ENCODE assay signal across 17 cellular contexts in the genomic region with DNA sequence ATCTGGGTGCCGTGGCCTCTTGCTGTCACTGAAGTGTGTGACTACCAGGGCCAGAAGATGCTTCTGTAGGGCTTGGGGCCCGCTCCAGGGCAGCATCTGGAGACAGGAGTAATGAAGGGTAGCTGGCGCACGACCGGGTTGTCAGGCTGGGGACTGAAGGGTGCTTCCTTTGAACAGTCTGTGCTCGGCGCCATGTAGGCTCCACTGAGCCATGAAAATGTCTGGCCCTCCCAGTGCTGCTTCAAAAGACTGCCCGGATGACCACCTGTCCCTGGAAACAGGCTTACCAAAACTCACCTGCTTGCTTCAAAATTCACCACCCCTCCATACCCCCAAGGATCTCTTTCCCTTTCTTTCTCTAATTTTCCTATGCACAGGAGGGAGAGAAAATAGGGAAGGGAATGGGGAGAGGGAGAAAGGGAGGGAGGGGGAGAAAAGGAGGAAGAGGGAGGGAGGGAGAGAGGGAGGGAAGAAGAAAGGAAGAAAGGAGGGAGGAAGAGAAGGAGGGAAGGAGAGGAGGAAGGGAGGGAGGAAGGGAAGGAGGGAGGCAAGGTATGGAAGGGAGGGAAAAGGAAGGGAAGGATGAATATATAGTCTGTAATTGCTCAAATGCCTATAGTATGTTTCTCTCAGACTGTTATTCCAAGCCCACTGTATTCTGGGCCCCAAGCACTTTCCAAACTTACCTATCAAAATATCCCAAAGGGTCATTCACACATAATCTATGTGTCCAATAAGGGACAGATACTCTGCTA. TPM values are rescaled to one million over a fixed set of nuclear protein-coding genes. Genes with fewer than 3 reads are reported as not detected.
A peak's percentile ranks its signal among the peaks of the same experiment; 100 is the strongest.
DNase-seq lines count a peak whose midpoint lies in the region; ATAC-seq and TF ChIP-seq lines count a peak whose summit lies in the region.
"Had no signal": no experiment of that assay in that cellular context is flagged by ENCODE, and none has a peak within 500 bp of the region (broad histone marks: within the 10 kb centered on the region; RNA-seq: fewer than 3 reads in every experiment).

No MANE protein-coding gene starts in this region.

- no peak overlapping the region for H3K14ac ChIP-seq in IMR-90 (replicated peaks; ENCODE audit: low read depth, low read length)

- no peaks in the 10 kb centered on the region for H3K4me1 Mint-ChIP-seq in nephron
- peaks cover 25% of the 10 kb centered on the region for H3K4me1 Mint-ChIP-seq in glutamatergic neuron (ENCODE audit: low read depth, unreplicated experiment)

- peak overlapping the region; percentile 35; the same call in 1 of the 2 replicates for H2AK5ac ChIP-seq in IMR-90 (ENCODE audit: low read depth, low read length)

- peak; percentile 67 for DNase-seq in DMS79 (lab: John Stamatoyannopoulos, UW)
- DNase-seq in IMR-90 = no peak
- DNase-seq in cerebellum (ENCODE audit: low spot score) = peak; percentile 25
- DNase-seq in HAP-1 (ENCODE audit: low spot score in 2 of 2) = no peak
- no peak for DNase-seq in NCI-H446 treated with DMSO at 0.1 percent for 48 hours (lab: John Stamatoyannopoulos, UW)
- no peak for DNase-seq in glutamatergic neuron
- DNase-seq: 8988T; C1 segment of cervical spinal cord; Calu3; CD4-positive, alpha-beta T cell; DMS 273 treated with DMSO at 0.1 percent for 48 hours; EL; GDM1 had no signal

- intact Hi-C loops in IMR-90 (cut with micrococcal nuclease) = no loop called here

- no peak overlapping the region for H4K91ac ChIP-seq in IMR-90 (ENCODE audit: insufficient read depth, low read depth, low read length)

- no peak for TF ChIP-seq POLR2A in IMR-90 (IDR thresholded peaks at IDR 0.05; ENCODE audit: low read depth, low read length)

- H3K36me3 ChIP-seq in IMR-90 (ENCODE audit: control insufficient read depth, insufficient read depth, low read length) = no peaks in the 10 kb centered on the region
- H3K36me3 ChIP-seq in HAP-1 (replicated peaks) = no peaks in the 10 kb centered on the region

- TF ChIP-seq RAD21 in IMR-90 (IDR thresholded peaks at IDR 0.05; ENCODE audit: low read length) = no peak

- CTCF ChIA-PET in IMR-90 (lab: Yijun Ruan, JAX) = no interaction called here

- H3K56ac ChIP-seq in IMR-90 (ENCODE audit: extremely low read depth, insufficient read depth, low read length) = no peak overlapping the region

- peaks cover 8% of the 10 kb centered on the region for H3K9me1 ChIP-seq in IMR-90 (ENCODE audit: insufficient read depth, low read length)

- H3K4me1 ChIP-seq in IMR-90 (ENCODE audit: control insufficient read depth, insufficient read depth, low read length) (peaks cover 10% of the 10 kb centered on the region), HAP-1 (no peaks in the 10 kb centered on the region)

- no peak overlapping the region for H3K4me2 ChIP-seq in IMR-90 (ENCODE audit: low read depth, low read length)

- H3K4me3 Mint-ChIP-seq in nephron (no peak overlapping the region), glutamatergic neuron (ENCODE audit: unreplicated experiment) (no peak overlapping the region)
- H3K4me3 Mint-ChIP-seq: CD4-positive, alpha-beta T cell had no signal

- no peak overlapping the region for H3K23ac ChIP-seq in IMR-90 (ENCODE audit: low read depth, low read length)

- H3K9me3 Mint-ChIP-seq in nephron (no peaks in the 10 kb centered on the region), glutamatergic neuron (ENCODE audit: unreplicated experiment) (peaks cover 2% of the 10 kb centered on the region)
- H3K9me3 Mint-ChIP-seq: CD4-positive, alpha-beta T cell had no signal

- BruUV-seq in IMR-90 (replicated peaks; lab: Mats Ljungman, UMichigan) = no TSS peak

- H3K27ac Mint-ChIP-seq in nephron (peak overlapping the region in 2 of 3 experiments; percentile 0 to 5), glutamatergic neuron (ENCODE audit: unreplicated experiment) (no peak overlapping the region)
- H3K27ac Mint-ChIP-seq: CD4-positive, alpha-beta T cell had no signal

- H3K4ac ChIP-seq in IMR-90 (ENCODE audit: low read depth, low read length) = no peak overlapping the region

- H4K20me1 ChIP-seq in IMR-90 (ENCODE audit: insufficient read depth, low read length) = no peaks in the 10 kb centered on the region

- TF ChIP-seq CTCF in IMR-90 (conservative IDR thresholded peaks at IDR 0.05; ENCODE audit: low read depth, low read length) (no peak), nephron (IDR thresholded peaks at IDR 0.05; ENCODE audit: unreplicated experiment in 3 of 3) (no peak), glutamatergic neuron (IDR thresholded peaks at IDR 0.05; ENCODE audit: partially characterized antibody, unreplicated experiment) (no peak)

- no peaks in the 10 kb centered on the region for H3K79me1 ChIP-seq in IMR-90 (ENCODE audit: low read depth in 1 of 2, low read length in 2 of 2)

- peaks cover 2% of the 10 kb centered on the region; the same call in 1 of the 2 replicates for H3K27me3 ChIP-seq in IMR-90 (ENCODE audit: control insufficient read depth, insufficient read depth, low read length)
- no peaks in the 10 kb centered on the region for H3K27me3 ChIP-seq in HAP-1 (ENCODE audit: low read depth)

- H3K9me3 ChIP-seq in IMR-90 (ENCODE audit: control insufficient read depth, insufficient read depth, low read length) (no peaks in the 10 kb centered on the region), HAP-1 (no peaks in the 10 kb centered on the region)

- no peak overlapping the region for H2BK15ac ChIP-seq in IMR-90 (ENCODE audit: low read depth, low read length)

- no peak overlapping the region for H3K18ac ChIP-seq in IMR-90 (ENCODE audit: low read depth, low read length)

- no peak overlapping the region for H2BK5ac ChIP-seq in IMR-90 (ENCODE audit: low read depth, low read length, poor library complexity, severe bottlenecking)

- H3K27me3 Mint-ChIP-seq in nephron (ENCODE audit: low read depth) = no peaks in the 10 kb centered on the region
- H3K27me3 Mint-ChIP-seq in glutamatergic neuron (ENCODE audit: unreplicated experiment) = no peaks in the 10 kb centered on the region

- dilution Hi-C loops in IMR-90 (cut with HindIII; ENCODE audit: low sequenced_read_pairs, unreplicated experiment) = no loop called here

- no peak overlapping the region for H2AK9ac ChIP-seq in IMR-90 (replicated peaks; ENCODE audit: low read depth, low read length, poor library complexity)

- no peak overlapping the region for H3K27ac ChIP-seq in IMR-90 (ENCODE audit: insufficient read depth, low read length)

- 100% methylated on average over 1 of the region's 8 CpGs; no CpG with 5 or more reads in 1 of the 2 experiments for WGBS in IMR-90 (ENCODE audit: extremely low coverage in 2 of 2, insufficient read length in 1 of 2), 2 experiments

- H4K8ac ChIP-seq in IMR-90 (ENCODE audit: low read depth in 2 of 2, low read length in 2 of 2) = no peak overlapping the region

- H3K4me3 ChIP-seq in IMR-90 (ENCODE audit: insufficient read depth, low read depth, low read length) (no peak overlapping the region), HAP-1 (no peak overlapping the region)

- H2AFZ ChIP-seq in IMR-90 (replicated peaks; ENCODE audit: low read length, poor library complexity) = no peak overlapping the region

- H3K36me3 Mint-ChIP-seq in nephron (ENCODE audit: low read depth) (no peaks in the 10 kb centered on the region), glutamatergic neuron (ENCODE audit: unreplicated experiment) (no peaks in the 10 kb centered on the region)

- in situ Hi-C loops in IMR-90 (cut with MboI; ENCODE audit: low sequenced_read_pairs) = loop anchor here (10.0 kb wide), 1 partner anchor 63 kb away; no protein-coding TSS in a partner anchor
- in situ Hi-C loops in HAP-1 (cut with MboI; ENCODE audit: low sequenced_read_pairs) = no loop called here

- POLR2A ChIA-PET in IMR-90 (lab: Charles Lee; ENCODE audit: unreplicated experiment) = no interaction called here

- H3K9ac ChIP-seq in IMR-90 (ENCODE audit: low read depth, low read length) = no peak overlapping the region

- ATAC-seq in IMR-90 (ENCODE audit: low read depth) = no peak
- ATAC-seq: HCT116 had no signal

- no peak overlapping the region for H2BK20ac ChIP-seq in IMR-90 (ENCODE audit: low read depth, low read length)

- H4K5ac ChIP-seq in IMR-90 (ENCODE audit: low read depth, low read length) = no peak overlapping the region

- H2BK120ac ChIP-seq in IMR-90 (ENCODE audit: low read depth, low read length) = no peak overlapping the region

TF ChIP-seq in IMR-90, 13 proteins besides CTCF, POLR2A, EP300 and RAD21:
- TF ChIP-seq RCOR1 (IDR thresholded peaks at IDR 0.05; ENCODE audit: insufficient replicate concordance, low read length) (no peak), MAZ (IDR thresholded peaks at IDR 0.05; ENCODE audit: borderline replicate concordance, low read depth, low read length) (no peak), NFE2L2 (IDR thresholded peaks at IDR 0.05; ENCODE audit: low read depth, low read length) (no peak), SMC3 (IDR thresholded peaks at IDR 0.05; ENCODE audit: low read depth, low read length) (no peak), BHLHE40 (IDR thresholded peaks at IDR 0.05; ENCODE audit: low read depth, low read length) (no peak), CEBPB (IDR thresholded peaks at IDR 0.05; ENCODE audit: low read depth, low read length) (no peak)
- TF ChIP-seq, protein P1, sequence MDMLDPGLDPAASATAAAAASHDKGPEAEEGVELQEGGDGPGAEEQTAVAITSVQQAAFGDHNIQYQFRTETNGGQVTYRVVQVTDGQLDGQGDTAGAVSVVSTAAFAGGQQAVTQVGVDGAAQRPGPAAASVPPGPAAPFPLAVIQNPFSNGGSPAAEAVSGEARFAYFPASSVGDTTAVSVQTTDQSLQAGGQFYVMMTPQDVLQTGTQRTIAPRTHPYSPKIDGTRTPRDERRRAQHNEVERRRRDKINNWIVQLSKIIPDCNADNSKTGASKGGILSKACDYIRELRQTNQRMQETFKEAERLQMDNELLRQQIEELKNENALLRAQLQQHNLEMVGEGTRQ (IDR thresholded peaks at IDR 0.05; ENCODE audit: low read depth, low read length) = no peak

RNA-seq across cellular contexts. Expression of a gene that starts 31.0 kb away (rescaled TPM):
- total RNA-seq in IMR-90 (2012; rRNA removed) = under 0.01 TPM in 1 of 2 replicates, not detected in the other
- 0.06 and 0.15 TPM in 2 replicates for polyA plus RNA-seq in IMR-90 (2012; rRNA removed)
- 0.05 TPM in 1 of 2 replicates, not detected in the other for polyA plus RNA-seq in IMR-90 (2012; cell fraction: cytosol; rRNA removed)
- 0.02 and 0.05 TPM in 2 replicates for polyA plus RNA-seq in IMR-90 (2012; cell fraction: nucleus; rRNA removed; ENCODE audit: low replicate concordance)
- 21.1 TPM for total RNA-seq in cerebellum
- 0.74 TPM for total RNA-seq in glutamatergic neuron (ENCODE audit: unreplicated experiment)
- total RNA-seq: Calu3; CD4-positive, alpha-beta T cell; H4; HT-29 had no signal

Comparison
In these comparisons a context has a peak if more than half of its experiments do, and no peak if none do; other contexts are left out.
1. DNase-seq: peak in DMS79 (single experiment) and cerebellum (single experiment); none in IMR-90 (single experiment), HAP-1 (0 of 2), NCI-H446 treated with DMSO at 0.1 percent for 48 hours (single experiment) and glutamatergic neuron (single experiment).
2. RNA of a gene that starts 31.0 kb away (total RNA-seq): 21.1 TPM in cerebellum (single experiment); 0.74 TPM in glutamatergic neuron (single experiment) and under 0.01 TPM in IMR-90; every median in the first group is over 10 times any median in the second.